In genomic region chr11:121569332-121570299, GRCh38 we compare ENCODE assay signal across 8 cellular contexts.
DNase-seq lines count a peak whose midpoint lies in the region; ATAC-seq, FAIRE-seq and TF ChIP-seq lines count a peak whose summit lies in the region.
"Not testable (repeated sequence)": the region's sequence is repeated elsewhere in the genome, so short reads cannot be mapped to it uniquely, and the experiment has no call there.

No MANE protein-coding gene starts in this region.

- not testable (repeated sequence) for H2AFZ ChIP-seq in H1 (ENCODE audit: low read length)

- H3K4me2 ChIP-seq in H1 (ENCODE audit: insufficient read depth in 1 of 2, low read depth in 2 of 2, low read length in 2 of 2), result not testable (repeated sequence)

- H3K56ac ChIP-seq in H1 (replicated peaks; ENCODE audit: insufficient read length, low read depth, low read length), result not testable (repeated sequence)

- TF ChIP-seq EP300 in H1 (IDR thresholded peaks at IDR 0.05; ENCODE audit: borderline replicate concordance in 1 of 2, low read depth in 2 of 2, low read length in 2 of 2), result not testable (repeated sequence)

- peak; percentile 73 for DNase-seq in GM10248 (ENCODE audit: extremely low spot score)
- DNase-seq in NAMALWA (ENCODE audit: low spot score), result peak; percentile 88
- not testable (repeated sequence) for DNase-seq in H1 (ENCODE audit: low read depth in 1 of 2, low spot score in 2 of 2)

- H3K79me2 ChIP-seq in H1 (ENCODE audit: control insufficient read depth in 1 of 2, insufficient read depth in 2 of 2, low read length in 2 of 2), result not testable (repeated sequence)

- H3K23ac ChIP-seq in H1 (ENCODE audit: insufficient read length), result not testable (repeated sequence)

- not testable (repeated sequence) for H3K4me3 ChIP-seq in H1 (ENCODE audit: extremely low read depth in 1 of 4, insufficient read depth in 2 of 4, low read depth in 3 of 4, low read length in 4 of 4)

- not testable (repeated sequence) for H3K9me3 ChIP-seq in H1 (ENCODE audit: insufficient read depth in 2 of 2, low read depth in 1 of 2, low read length in 1 of 2)

- not testable (repeated sequence) for TF ChIP-seq POLR2A in H1 (IDR thresholded peaks at IDR 0.05; ENCODE audit: control extremely low read depth in 1 of 2, low read depth in 2 of 2, low read length in 2 of 2)

- H2BK5ac ChIP-seq in H1 (ENCODE audit: low read depth, low read length), result not testable (repeated sequence)

- not testable (repeated sequence) for TF ChIP-seq RAD21 in H1 (IDR thresholded peaks at IDR 0.05 in 1 of 2, conservative IDR thresholded peaks at IDR 0.05 in 1 of 2; ENCODE audit: low read depth in 2 of 2, low read length in 2 of 2)

- not testable (repeated sequence) for H2BK15ac ChIP-seq in H1 (ENCODE audit: low read length)

- H3K4ac ChIP-seq in H1 (replicated peaks; ENCODE audit: insufficient read length, low read depth, low read length), result not testable (repeated sequence)

- not testable (repeated sequence) for H3K23me2 ChIP-seq in H1 (ENCODE audit: low read depth, low read length)

- H2BK12ac ChIP-seq in H1 (ENCODE audit: low read depth, low read length), result not testable (repeated sequence)

- H4K20me1 ChIP-seq in H1 (replicated peaks in 1 of 2; ENCODE audit: control insufficient read depth in 1 of 2, insufficient read depth in 2 of 2, low read length in 2 of 2), result not testable (repeated sequence)

- H3K14ac ChIP-seq in H1 (ENCODE audit: insufficient read length), result not testable (repeated sequence)

- H3K9ac ChIP-seq in H1 (replicated peaks in 1 of 4; ENCODE audit: extremely low read depth in 1 of 4, low read depth in 3 of 4, low read length in 3 of 4), result not testable (repeated sequence)

- not testable (repeated sequence) for H3K18ac ChIP-seq in H1 (ENCODE audit: extremely low read depth, low read length)

- not testable (repeated sequence) for H3K4me1 ChIP-seq in H1 (replicated peaks in 1 of 4; ENCODE audit: control insufficient read depth in 3 of 4, insufficient read depth in 4 of 4, low read length in 3 of 4)

- CTCF ChIA-PET in GM10248 (lab: Yijun Ruan, JAX), result not testable (repeated sequence)
- CTCF ChIA-PET in H1 (lab: Charles Lee; ENCODE audit: partially characterized antibody), result interaction anchor here (1.1 kb wide), 1 partner anchor 123 kb away, joined by 4 read pairs; no protein-coding TSS in a partner anchor

- WGBS in H1 (ENCODE audit: extremely low coverage in 1 of 2, insufficient coverage in 1 of 2, insufficient read length in 1 of 2, insufficient replicate concordance in 2 of 2, low coverage in 1 of 2, low lambda C conversion rate in 2 of 2, missing lambda C conversion rate in 1 of 2), 2 experiments, result 94% methylated on average over 30 of the region's 30 CpGs; no CpG with 5 or more reads in 1 of the 2 experiments

- H2BK20ac ChIP-seq in H1 (ENCODE audit: low read length), result not testable (repeated sequence)

- H4K91ac ChIP-seq in H1 (replicated peaks; ENCODE audit: insufficient read length, low read length), result not testable (repeated sequence)

- POLR2A ChIA-PET in GM10248 (lab: Yijun Ruan, JAX); H1 (lab: Charles Lee; ENCODE audit: partially characterized antibody): not testable (repeated sequence)

- peaks cover 4 to 40% (median 32%) of the 10 kb centered on the region in 4 experiments; a peak in 7 of 8 replicates for H3K36me3 ChIP-seq in H1 (ENCODE audit: control insufficient read depth in 2 of 4, insufficient read depth in 4 of 4, low read length in 3 of 4)

- H2AK5ac ChIP-seq in H1 (ENCODE audit: low read depth, low read length), result not testable (repeated sequence)

- H3K27me3 ChIP-seq in H1 (replicated peaks in 1 of 4; ENCODE audit: control insufficient read depth in 3 of 4, extremely low read depth in 1 of 4, insufficient read depth in 3 of 4, low read length in 3 of 4), result not testable (repeated sequence)

- not testable (repeated sequence) for H2BK120ac ChIP-seq in H1 (replicated peaks; ENCODE audit: low read depth, low read length)

- not testable (repeated sequence) for H4K5ac ChIP-seq in H1 (ENCODE audit: insufficient read length, low read depth, low read length)

- H4K8ac ChIP-seq in H1 (ENCODE audit: extremely low read depth, insufficient read depth, low read length), result not testable (repeated sequence)

- not testable (repeated sequence) for H3K27ac ChIP-seq in H1 (ENCODE audit: low read depth, low read length)

- ATAC-seq in GM18858 (IDR thresholded peaks at IDR 0.05; ENCODE audit: unreplicated experiment), result peak; percentile 93
- peak; percentile 97 for ATAC-seq in GM19397 (IDR thresholded peaks at IDR 0.05; ENCODE audit: unreplicated experiment)
- ATAC-seq in GM21717 (IDR thresholded peaks at IDR 0.05; ENCODE audit: unreplicated experiment), result peak; percentile 97
- ATAC-seq in HG02885 (IDR thresholded peaks at IDR 0.05; ENCODE audit: poor library complexity, unreplicated experiment), result peak; percentile 98
- ATAC-seq in HG03196 (IDR thresholded peaks at IDR 0.05; ENCODE audit: unreplicated experiment), result peak; percentile 98

- TF ChIP-seq CTCF in GM10248 (IDR thresholded peaks at IDR 0.05; ENCODE audit: control extremely low read depth, extremely low read depth, low read depth, missing control alignments); H1 (IDR thresholded peaks at IDR 0.05; ENCODE audit: control extremely low read depth in 1 of 3, insufficient read depth in 1 of 3, low read depth in 1 of 3, low read length in 3 of 3): not testable (repeated sequence)

- H3K79me1 ChIP-seq in H1 (ENCODE audit: low read depth, low read length), result not testable (repeated sequence)

- not testable (repeated sequence) for FAIRE-seq in H1 (lab: Jason Lieb, UNC)

TF ChIP-seq in H1, 55 proteins besides CTCF, POLR2A, EP300 and RAD21:
- peak; percentile 89 for TF ChIP-seq YY1 (IDR thresholded peaks at IDR 0.05; ENCODE audit: low read depth, low read length)
